1 cellular context compared by ENCODE assay signal in the genomic region with DNA sequence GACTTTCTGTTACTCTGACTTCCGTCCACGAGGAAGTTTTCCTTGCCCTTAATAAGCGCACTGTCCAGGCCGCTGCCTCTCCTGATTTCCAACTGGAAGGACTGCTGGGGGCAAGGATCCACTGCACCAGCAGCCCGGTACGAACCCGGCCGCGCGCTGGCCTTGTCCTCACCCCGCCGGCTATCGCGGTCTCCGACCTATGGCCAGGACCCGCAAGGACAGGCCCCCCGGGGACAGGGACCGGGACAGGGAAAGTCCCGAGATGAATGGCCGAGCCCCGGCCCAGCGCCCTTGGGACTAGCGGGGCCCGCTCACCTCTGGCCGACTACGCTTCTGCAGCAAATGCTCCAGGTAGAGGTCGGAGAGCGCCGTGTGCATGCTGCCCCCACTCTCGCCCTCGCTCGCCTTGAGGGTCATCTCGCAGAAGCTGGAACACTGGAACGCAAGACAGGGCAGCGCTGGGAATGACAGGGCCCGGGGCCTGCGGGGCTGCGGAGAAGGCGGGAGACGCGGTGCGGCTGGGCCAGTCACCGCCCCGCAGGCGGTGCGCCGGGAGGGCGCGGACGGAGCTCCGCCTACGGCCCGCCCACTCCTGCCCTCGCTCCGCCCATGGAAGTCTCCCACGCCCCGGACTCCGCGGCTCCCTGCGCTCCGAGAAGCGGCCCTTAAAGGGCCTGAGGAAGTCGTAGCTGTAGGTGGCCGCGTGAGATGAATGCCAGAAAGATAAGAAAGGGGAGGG.
TF ChIP-seq lines count a peak whose summit lies in the region.

A gene (minus strand): TSS at position 529 of the 739 bp plus-strand sequence. CDS start 112 bp downstream, at position 417.

TF ChIP-seq in HepG2, 621 proteins besides CTCF, POLR2A, EP300 and RAD21 (continued from another document and continues in another):
- TF ChIP-seq, protein P1, sequence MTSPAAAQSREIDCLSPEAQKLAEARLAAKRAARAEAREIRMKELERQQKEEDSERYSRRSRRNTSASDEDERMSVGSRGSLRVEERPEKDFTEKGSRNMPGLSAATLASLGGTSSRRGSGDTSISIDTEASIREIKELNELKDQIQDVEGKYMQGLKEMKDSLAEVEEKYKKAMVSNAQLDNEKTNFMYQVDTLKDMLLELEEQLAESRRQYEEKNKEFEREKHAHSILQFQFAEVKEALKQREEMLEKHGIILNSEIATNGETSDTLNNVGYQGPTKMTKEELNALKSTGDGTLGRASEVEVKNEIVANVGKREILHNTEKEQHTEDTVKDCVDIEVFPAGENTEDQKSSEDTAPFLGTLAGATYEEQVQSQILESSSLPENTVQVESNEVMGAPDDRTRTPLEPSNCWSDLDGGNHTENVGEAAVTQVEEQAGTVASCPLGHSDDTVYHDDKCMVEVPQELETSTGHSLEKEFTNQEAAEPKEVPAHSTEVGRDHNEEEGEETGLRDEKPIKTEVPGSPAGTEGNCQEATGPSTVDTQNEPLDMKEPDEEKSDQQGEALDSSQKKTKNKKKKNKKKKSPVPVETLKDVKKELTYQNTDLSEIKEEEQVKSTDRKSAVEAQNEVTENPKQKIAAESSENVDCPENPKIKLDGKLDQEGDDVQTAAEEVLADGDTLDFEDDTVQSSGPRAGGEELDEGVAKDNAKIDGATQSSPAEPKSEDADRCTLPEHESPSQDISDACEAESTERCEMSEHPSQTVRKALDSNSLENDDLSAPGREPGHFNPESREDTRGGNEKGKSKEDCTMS (CRISPR knock-in tag; conservative IDR thresholded peaks at IDR 0.05), result no peak
- TF ChIP-seq, protein P2, sequence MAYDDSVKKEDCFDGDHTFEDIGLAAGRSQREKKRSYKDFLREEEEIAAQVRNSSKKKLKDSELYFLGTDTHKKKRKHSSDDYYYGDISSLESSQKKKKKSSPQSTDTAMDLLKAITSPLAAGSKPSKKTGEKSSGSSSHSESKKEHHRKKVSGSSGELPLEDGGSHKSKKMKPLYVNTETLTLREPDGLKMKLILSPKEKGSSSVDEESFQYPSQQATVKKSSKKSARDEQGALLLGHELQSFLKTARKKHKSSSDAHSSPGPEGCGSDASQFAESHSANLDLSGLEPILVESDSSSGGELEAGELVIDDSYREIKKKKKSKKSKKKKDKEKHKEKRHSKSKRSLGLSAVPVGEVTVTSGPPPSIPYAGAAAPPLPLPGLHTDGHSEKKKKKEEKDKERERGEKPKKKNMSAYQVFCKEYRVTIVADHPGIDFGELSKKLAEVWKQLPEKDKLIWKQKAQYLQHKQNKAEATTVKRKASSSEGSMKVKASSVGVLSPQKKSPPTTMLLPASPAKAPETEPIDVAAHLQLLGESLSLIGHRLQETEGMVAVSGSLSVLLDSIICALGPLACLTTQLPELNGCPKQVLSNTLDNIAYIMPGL (CRISPR knock-in tag; IDR thresholded peaks at IDR 0.05; ENCODE audit: borderline replicate concordance in 1 of 2, low read depth in 1 of 2), result 0 out of 4 replicates have a peak, but pooled peaks of 1 of the 2 experiments have one; percentile 24
- TF ChIP-seq, protein P3, sequence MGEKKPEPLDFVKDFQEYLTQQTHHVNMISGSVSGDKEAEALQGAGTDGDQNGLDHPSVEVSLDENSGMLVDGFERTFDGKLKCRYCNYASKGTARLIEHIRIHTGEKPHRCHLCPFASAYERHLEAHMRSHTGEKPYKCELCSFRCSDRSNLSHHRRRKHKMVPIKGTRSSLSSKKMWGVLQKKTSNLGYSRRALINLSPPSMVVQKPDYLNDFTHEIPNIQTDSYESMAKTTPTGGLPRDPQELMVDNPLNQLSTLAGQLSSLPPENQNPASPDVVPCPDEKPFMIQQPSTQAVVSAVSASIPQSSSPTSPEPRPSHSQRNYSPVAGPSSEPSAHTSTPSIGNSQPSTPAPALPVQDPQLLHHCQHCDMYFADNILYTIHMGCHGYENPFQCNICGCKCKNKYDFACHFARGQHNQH (CRISPR knock-in tag; IDR thresholded peaks at IDR 0.05), result no peak
- TF ChIP-seq, protein P4, sequence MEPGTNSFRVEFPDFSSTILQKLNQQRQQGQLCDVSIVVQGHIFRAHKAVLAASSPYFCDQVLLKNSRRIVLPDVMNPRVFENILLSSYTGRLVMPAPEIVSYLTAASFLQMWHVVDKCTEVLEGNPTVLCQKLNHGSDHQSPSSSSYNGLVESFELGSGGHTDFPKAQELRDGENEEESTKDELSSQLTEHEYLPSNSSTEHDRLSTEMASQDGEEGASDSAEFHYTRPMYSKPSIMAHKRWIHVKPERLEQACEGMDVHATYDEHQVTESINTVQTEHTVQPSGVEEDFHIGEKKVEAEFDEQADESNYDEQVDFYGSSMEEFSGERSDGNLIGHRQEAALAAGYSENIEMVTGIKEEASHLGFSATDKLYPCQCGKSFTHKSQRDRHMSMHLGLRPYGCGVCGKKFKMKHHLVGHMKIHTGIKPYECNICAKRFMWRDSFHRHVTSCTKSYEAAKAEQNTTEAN (CRISPR knock-in tag; conservative IDR thresholded peaks at IDR 0.05), result no peak
- no peak for TF ChIP-seq ZNF674 (CRISPR knock-in tag; IDR thresholded peaks at IDR 0.05; ENCODE audit: low read depth)
- TF ChIP-seq ZNF446 (CRISPR knock-in tag; IDR thresholded peaks at IDR 0.05), result no peak
- TF ChIP-seq ZNF232 (CRISPR knock-in tag; IDR thresholded peaks at IDR 0.05; ENCODE audit: borderline replicate concordance), result no peak
- TF ChIP-seq PITX1 (CRISPR knock-in tag; IDR thresholded peaks at IDR 0.05), result 0 out of 2 replicates have a peak, but pooled peaks have one; percentile 30
- no peak for TF ChIP-seq ZNF616 (CRISPR knock-in tag; IDR thresholded peaks at IDR 0.05; ENCODE audit: low read depth)
- TF ChIP-seq ZFY (CRISPR knock-in tag; IDR thresholded peaks at IDR 0.05), result peak; percentile 69; the same call in 1 of the 2 replicates
- TF ChIP-seq, protein P5, sequence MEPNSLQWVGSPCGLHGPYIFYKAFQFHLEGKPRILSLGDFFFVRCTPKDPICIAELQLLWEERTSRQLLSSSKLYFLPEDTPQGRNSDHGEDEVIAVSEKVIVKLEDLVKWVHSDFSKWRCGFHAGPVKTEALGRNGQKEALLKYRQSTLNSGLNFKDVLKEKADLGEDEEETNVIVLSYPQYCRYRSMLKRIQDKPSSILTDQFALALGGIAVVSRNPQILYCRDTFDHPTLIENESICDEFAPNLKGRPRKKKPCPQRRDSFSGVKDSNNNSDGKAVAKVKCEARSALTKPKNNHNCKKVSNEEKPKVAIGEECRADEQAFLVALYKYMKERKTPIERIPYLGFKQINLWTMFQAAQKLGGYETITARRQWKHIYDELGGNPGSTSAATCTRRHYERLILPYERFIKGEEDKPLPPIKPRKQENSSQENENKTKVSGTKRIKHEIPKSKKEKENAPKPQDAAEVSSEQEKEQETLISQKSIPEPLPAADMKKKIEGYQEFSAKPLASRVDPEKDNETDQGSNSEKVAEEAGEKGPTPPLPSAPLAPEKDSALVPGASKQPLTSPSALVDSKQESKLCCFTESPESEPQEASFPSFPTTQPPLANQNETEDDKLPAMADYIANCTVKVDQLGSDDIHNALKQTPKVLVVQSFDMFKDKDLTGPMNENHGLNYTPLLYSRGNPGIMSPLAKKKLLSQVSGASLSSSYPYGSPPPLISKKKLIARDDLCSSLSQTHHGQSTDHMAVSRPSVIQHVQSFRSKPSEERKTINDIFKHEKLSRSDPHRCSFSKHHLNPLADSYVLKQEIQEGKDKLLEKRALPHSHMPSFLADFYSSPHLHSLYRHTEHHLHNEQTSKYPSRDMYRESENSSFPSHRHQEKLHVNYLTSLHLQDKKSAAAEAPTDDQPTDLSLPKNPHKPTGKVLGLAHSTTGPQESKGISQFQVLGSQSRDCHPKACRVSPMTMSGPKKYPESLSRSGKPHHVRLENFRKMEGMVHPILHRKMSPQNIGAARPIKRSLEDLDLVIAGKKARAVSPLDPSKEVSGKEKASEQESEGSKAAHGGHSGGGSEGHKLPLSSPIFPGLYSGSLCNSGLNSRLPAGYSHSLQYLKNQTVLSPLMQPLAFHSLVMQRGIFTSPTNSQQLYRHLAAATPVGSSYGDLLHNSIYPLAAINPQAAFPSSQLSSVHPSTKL (CRISPR knock-in tag; IDR thresholded peaks at IDR 0.05), result no peak
- TF ChIP-seq NFIB (CRISPR knock-in tag; IDR thresholded peaks at IDR 0.05; ENCODE audit: borderline replicate concordance), result no peak
- TF ChIP-seq KLF9 (CRISPR knock-in tag; IDR thresholded peaks at IDR 0.05; ENCODE audit: low read depth), result no peak
- TF ChIP-seq, protein P6, sequence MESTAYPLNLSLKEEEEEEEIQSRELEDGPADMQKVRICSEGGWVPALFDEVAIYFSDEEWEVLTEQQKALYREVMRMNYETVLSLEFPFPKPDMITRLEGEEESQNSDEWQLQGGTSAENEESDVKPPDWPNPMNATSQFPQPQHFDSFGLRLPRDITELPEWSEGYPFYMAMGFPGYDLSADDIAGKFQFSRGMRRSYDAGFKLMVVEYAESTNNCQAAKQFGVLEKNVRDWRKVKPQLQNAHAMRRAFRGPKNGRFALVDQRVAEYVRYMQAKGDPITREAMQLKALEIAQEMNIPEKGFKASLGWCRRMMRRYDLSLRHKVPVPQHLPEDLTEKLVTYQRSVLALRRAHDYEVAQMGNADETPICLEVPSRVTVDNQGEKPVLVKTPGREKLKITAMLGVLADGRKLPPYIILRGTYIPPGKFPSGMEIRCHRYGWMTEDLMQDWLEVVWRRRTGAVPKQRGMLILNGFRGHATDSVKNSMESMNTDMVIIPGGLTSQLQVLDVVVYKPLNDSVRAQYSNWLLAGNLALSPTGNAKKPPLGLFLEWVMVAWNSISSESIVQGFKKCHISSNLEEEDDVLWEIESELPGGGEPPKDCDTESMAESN (CRISPR knock-in tag; conservative IDR thresholded peaks at IDR 0.05), result 0 out of 2 replicates have a peak, but pooled peaks have one; percentile 29
- TF ChIP-seq, protein P7, sequence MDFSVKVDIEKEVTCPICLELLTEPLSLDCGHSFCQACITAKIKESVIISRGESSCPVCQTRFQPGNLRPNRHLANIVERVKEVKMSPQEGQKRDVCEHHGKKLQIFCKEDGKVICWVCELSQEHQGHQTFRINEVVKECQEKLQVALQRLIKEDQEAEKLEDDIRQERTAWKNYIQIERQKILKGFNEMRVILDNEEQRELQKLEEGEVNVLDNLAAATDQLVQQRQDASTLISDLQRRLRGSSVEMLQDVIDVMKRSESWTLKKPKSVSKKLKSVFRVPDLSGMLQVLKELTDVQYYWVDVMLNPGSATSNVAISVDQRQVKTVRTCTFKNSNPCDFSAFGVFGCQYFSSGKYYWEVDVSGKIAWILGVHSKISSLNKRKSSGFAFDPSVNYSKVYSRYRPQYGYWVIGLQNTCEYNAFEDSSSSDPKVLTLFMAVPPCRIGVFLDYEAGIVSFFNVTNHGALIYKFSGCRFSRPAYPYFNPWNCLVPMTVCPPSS (IDR thresholded peaks at IDR 0.05), result no peak
- no peak for TF ChIP-seq ZNF614 (CRISPR knock-in tag; IDR thresholded peaks at IDR 0.05; ENCODE audit: borderline replicate concordance)
- TF ChIP-seq DNMT1 (CRISPR knock-in tag; IDR thresholded peaks at IDR 0.05), result no peak
- TF ChIP-seq ZNF7 (CRISPR knock-in tag; IDR thresholded peaks at IDR 0.05), result no peak
- TF ChIP-seq ZNF615 (CRISPR knock-in tag; IDR thresholded peaks at IDR 0.05; ENCODE audit: borderline replicate concordance), result no peak
- TF ChIP-seq ZNF569 (CRISPR knock-in tag; IDR thresholded peaks at IDR 0.05; ENCODE audit: borderline replicate concordance), result no peak
- no peak for TF ChIP-seq FOXA3 (CRISPR knock-in tag; IDR thresholded peaks at IDR 0.05)
- no peak for TF ChIP-seq ZNF772 (CRISPR knock-in tag; IDR thresholded peaks at IDR 0.05)
- no peak for TF ChIP-seq CCDC6 (CRISPR knock-in tag; IDR thresholded peaks at IDR 0.05)
- TF ChIP-seq PPARG (CRISPR knock-in tag; conservative IDR thresholded peaks at IDR 0.05), result no peak
- TF ChIP-seq RXRB (CRISPR knock-in tag; IDR thresholded peaks at IDR 0.05; ENCODE audit: borderline replicate concordance), result no peak
- TF ChIP-seq HNRNPH1 (optimal IDR thresholded peaks at IDR 0.05; ENCODE audit: low read depth, low read length), result no peak
- TF ChIP-seq, protein P8, sequence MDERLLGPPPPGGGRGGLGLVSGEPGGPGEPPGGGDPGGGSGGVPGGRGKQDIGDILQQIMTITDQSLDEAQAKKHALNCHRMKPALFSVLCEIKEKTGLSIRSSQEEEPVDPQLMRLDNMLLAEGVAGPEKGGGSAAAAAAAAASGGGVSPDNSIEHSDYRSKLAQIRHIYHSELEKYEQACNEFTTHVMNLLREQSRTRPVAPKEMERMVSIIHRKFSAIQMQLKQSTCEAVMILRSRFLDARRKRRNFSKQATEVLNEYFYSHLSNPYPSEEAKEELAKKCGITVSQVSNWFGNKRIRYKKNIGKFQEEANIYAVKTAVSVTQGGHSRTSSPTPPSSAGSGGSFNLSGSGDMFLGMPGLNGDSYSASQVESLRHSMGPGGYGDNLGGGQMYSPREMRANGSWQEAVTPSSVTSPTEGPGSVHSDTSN (CRISPR knock-in tag; IDR thresholded peaks at IDR 0.05), result peak; percentile 55; the same call in 1 of the 2 replicates
- TF ChIP-seq ZNF17 (CRISPR knock-in tag; IDR thresholded peaks at IDR 0.05), result no peak
- TF ChIP-seq, protein P9, sequence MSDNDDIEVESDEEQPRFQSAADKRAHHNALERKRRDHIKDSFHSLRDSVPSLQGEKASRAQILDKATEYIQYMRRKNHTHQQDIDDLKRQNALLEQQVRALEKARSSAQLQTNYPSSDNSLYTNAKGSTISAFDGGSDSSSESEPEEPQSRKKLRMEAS (IDR thresholded peaks at IDR 0.05), result peak; percentile 51; the same call in 1 of the 2 replicates
- TF ChIP-seq, protein P10, sequence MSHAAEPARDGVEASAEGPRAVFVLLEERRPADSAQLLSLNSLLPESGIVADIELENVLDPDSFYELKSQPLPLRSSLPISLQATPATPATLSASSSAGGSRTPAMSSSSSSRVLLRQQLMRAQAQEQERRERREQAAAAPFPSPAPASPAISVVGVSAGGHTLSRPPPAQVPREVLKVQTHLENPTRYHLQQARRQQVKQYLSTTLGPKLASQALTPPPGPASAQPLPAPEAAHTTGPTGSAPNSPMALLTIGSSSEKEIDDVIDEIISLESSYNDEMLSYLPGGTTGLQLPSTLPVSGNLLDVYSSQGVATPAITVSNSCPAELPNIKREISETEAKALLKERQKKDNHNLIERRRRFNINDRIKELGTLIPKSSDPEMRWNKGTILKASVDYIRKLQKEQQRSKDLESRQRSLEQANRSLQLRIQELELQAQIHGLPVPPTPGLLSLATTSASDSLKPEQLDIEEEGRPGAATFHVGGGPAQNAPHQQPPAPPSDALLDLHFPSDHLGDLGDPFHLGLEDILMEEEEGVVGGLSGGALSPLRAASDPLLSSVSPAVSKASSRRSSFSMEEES (CRISPR knock-in tag; IDR thresholded peaks at IDR 0.05), result no peak
- no peak for TF ChIP-seq POLR2AphosphoS2 (IDR thresholded peaks at IDR 0.05; ENCODE audit: low read depth, low read length)
- TF ChIP-seq U2AF1 (optimal IDR thresholded peaks at IDR 0.05; ENCODE audit: low read depth, low read length), result no peak
- TF ChIP-seq ZNF335 (CRISPR knock-in tag; IDR thresholded peaks at IDR 0.05), result no peak
- peak; percentile 57 for TF ChIP-seq SAP130 (CRISPR knock-in tag; IDR thresholded peaks at IDR 0.05; ENCODE audit: low read depth)
- TF ChIP-seq ATRX (CRISPR knock-in tag; IDR thresholded peaks at IDR 0.05; ENCODE audit: borderline replicate concordance), result no peak
